ENCODE assay signal across 8 cellular contexts in genomic region chr12:13478650-13479181, GRCh38.
"Had no signal": no experiment of that assay in that cellular context is flagged by ENCODE, and none has a peak within 500 bp of the region (broad histone marks: within the 10 kb centered on the region; RNA-seq: fewer than 3 reads in every experiment).

No MANE protein-coding gene starts in this region.

- DNase-seq: GM23248, GOT3, H7, HCEC 1CT, HFFc6, IMR-90, KBM-7 had no signal

- H2AFZ ChIP-seq: GM23248 had no signal

- H3K27ac Mint-ChIP-seq: HFFc6 had no signal

- H3K4me3 ChIP-seq: GM23248 had no signal

- H3K27ac ChIP-seq: GM23248, KMS-11 had no signal

- H3K4me3 Mint-ChIP-seq: HFFc6 had no signal

- H3K4me2 ChIP-seq: KMS-11 had no signal

- H3K9ac ChIP-seq: GM23248, KMS-11 had no signal
